Comparison of ENCODE assay signal across 8 cellular contexts in the genomic region with DNA sequence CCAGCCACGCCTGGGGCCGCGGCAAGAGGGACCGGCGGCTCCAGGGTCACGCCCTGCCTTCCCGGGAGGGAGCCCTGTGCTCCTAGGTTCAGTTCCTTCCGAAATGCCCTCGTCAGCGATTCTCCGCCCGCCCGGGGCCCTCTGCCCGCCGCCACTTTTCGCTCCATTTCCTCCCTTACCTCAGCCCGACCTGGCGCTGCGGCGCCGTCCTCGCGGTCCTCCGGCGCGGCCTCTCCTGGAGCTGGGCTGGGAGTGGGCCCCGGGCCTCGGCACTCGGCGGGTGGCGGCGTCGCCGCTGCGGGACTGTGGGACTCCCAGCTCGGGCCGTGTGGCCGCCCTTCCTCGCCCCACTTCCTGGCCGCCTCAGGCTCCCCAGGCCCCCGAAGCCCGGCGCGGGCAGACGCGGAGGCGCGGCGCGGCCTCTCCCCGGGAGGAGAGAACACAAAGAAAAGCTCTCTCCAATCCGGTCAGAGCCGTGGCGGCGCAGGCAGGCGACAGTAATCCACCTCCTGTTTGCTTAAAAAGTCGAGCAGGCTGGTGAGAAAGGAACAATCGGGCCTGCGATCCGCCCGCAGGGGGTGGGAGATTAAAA. TPM values are rescaled to one million over a fixed set of nuclear protein-coding genes. Genes with fewer than 3 reads are reported as not detected.
DNase-seq lines count a peak whose midpoint lies in the region; ATAC-seq, FAIRE-seq and TF ChIP-seq lines count a peak whose summit lies in the region.

No MANE protein-coding gene starts in this region.

- peaks cover 52% of the 10 kb centered on the region for H3K27me3 Mint-ChIP-seq in CD8-positive, alpha-beta T cell (ENCODE audit: low read depth)

- H3K4me1 Mint-ChIP-seq in CD8-positive, alpha-beta T cell (ENCODE audit: low read depth) = peaks cover 32% of the 10 kb centered on the region

- H3K36me3 ChIP-seq in CD8-positive, alpha-beta T cell (ENCODE audit: insufficient read depth, low read length) = no peaks in the 10 kb centered on the region
- H3K36me3 ChIP-seq in endothelial cell of umbilical vein (ENCODE audit: control insufficient read depth in 2 of 2, extremely low read depth in 1 of 2, insufficient read depth in 2 of 2, low read length in 2 of 2) = no peaks in the 10 kb centered on the region

- CTCF ChIA-PET in CD8-positive, alpha-beta T cell (lab: Charles Lee) = interaction anchor here (1.0 to 1.4 kb wide), 2 partner anchors 15 to 88 kb away, joined by 3 to 5 read pairs; no protein-coding TSS in a partner anchor
- CTCF ChIA-PET in endothelial cell of umbilical vein (lab: Charles Lee) = interaction anchor here (0.8 to 7.3 kb wide), 12 partner anchors 12 to 142 kb away, joined by 3 to 58 read pairs (median 4); no protein-coding TSS in a partner anchor

- ATAC-seq in CD8-positive, alpha-beta T cell = peak; percentile 22
- no peak for ATAC-seq in GM21825 (IDR thresholded peaks at IDR 0.05; ENCODE audit: unreplicated experiment)

- H2AFZ ChIP-seq in endothelial cell of umbilical vein (ENCODE audit: low read depth, low read length) = peak overlapping the region; percentile 53

- H3K27ac ChIP-seq in CD8-positive, alpha-beta T cell (ENCODE audit: low read depth, low read length) = no peak overlapping the region
- peak overlapping the region; percentile 85 for H3K27ac ChIP-seq in endothelial cell of umbilical vein (ENCODE audit: insufficient read depth, low read depth, low read length)

- H3K4me3 ChIP-seq in CD8-positive, alpha-beta T cell (ENCODE audit: low read depth, low read length) = no peak overlapping the region
- H3K4me3 ChIP-seq in endothelial cell of umbilical vein (replicated peaks in 1 of 3; ENCODE audit: insufficient read depth in 1 of 3, low read depth in 1 of 3, low read length in 3 of 3) = peak overlapping the region; percentile 60 to 77 (median 76)

- peaks cover 60% of the 10 kb centered on the region for H3K4me1 ChIP-seq in CD8-positive, alpha-beta T cell (ENCODE audit: insufficient read depth, low read length)
- peaks cover 43% of the 10 kb centered on the region for H3K4me1 ChIP-seq in endothelial cell of umbilical vein (ENCODE audit: control insufficient read depth, extremely low read depth, insufficient read depth, low read length)

- peak overlapping the region; percentile 81 for H3K9ac ChIP-seq in endothelial cell of umbilical vein (replicated peaks; ENCODE audit: extremely low read depth, insufficient read depth, low read length)

- H3K4me2 ChIP-seq in endothelial cell of umbilical vein (ENCODE audit: insufficient read depth, low read length) = peak overlapping the region; percentile 91

- H3K9me3 ChIP-seq in CD8-positive, alpha-beta T cell (ENCODE audit: low read length) = no peaks in the 10 kb centered on the region
- H3K9me3 ChIP-seq in endothelial cell of umbilical vein (replicated peaks; ENCODE audit: control insufficient read depth, insufficient read depth, low read length) = no peaks in the 10 kb centered on the region

- H3K27me3 ChIP-seq in CD8-positive, alpha-beta T cell (ENCODE audit: insufficient read depth, low read length) = peaks cover 84% of the 10 kb centered on the region
- no peaks in the 10 kb centered on the region for H3K27me3 ChIP-seq in endothelial cell of umbilical vein (ENCODE audit: control insufficient read depth in 2 of 2, insufficient read depth in 2 of 2, low read length in 2 of 2)

- no peaks in the 10 kb centered on the region for H3K9me1 ChIP-seq in endothelial cell of umbilical vein (replicated peaks; ENCODE audit: control insufficient read depth, extremely low read depth, insufficient read depth, low read length)

- intact Hi-C loops in CD8-positive, alpha-beta T cell (cut with DNase I, micrococcal nuclease) = loop anchor here (5.0 to 10.0 kb wide), 4 partner anchors 85 to 1585 kb away; partner anchors contain the start of gene ACTG1 (in 2 of the 2)
- intact Hi-C loops in endothelial cell of umbilical vein (cut with micrococcal nuclease) = no loop called here

- H4K20me1 ChIP-seq in endothelial cell of umbilical vein (replicated peaks; ENCODE audit: control insufficient read depth, extremely low read depth, insufficient read depth, low read length) = no peaks in the 10 kb centered on the region

- H3K36me3 Mint-ChIP-seq in CD8-positive, alpha-beta T cell = peaks cover 2% of the 10 kb centered on the region

- no peak for TF ChIP-seq CTCF in CD8-positive, alpha-beta T cell (IDR thresholded peaks at IDR 0.05)
- no peak for TF ChIP-seq CTCF in endothelial cell of umbilical vein (IDR thresholded peaks at IDR 0.05; ENCODE audit: extremely low read depth in 1 of 2, insufficient read depth in 1 of 2, low read depth in 1 of 2, low read length in 2 of 2)

- TF ChIP-seq POLR2A in endothelial cell of umbilical vein (IDR thresholded peaks at IDR 0.05; ENCODE audit: low read depth, low read length) = no peak

- peaks cover 49% of the 10 kb centered on the region for H3K79me2 ChIP-seq in endothelial cell of umbilical vein (ENCODE audit: control insufficient read depth, insufficient read depth, low read length)

- BruUV-seq in endothelial cell of umbilical vein (replicated peaks; lab: Mats Ljungman, UMichigan) = no TSS peak

- dilution Hi-C loops in endothelial cell of umbilical vein (cut with MboI; ENCODE audit: extremely low pct_ligation_motif_present, low sequenced_read_pairs) = no loop called here

- FAIRE-seq in endothelial cell of umbilical vein (lab: Jason Lieb, UNC) = no peak

- H3K9me3 Mint-ChIP-seq in CD8-positive, alpha-beta T cell = no peaks in the 10 kb centered on the region

- H3K27ac Mint-ChIP-seq in CD8-positive, alpha-beta T cell = no peak overlapping the region

- peak in 5 of 7 experiments; percentile 13 to 65 (median 37) for DNase-seq in CD8-positive, alpha-beta T cell
- DNase-seq in Kasumi-1 (lab: John Stamatoyannopoulos, UW) = peak; percentile 43 to 73
- DNase-seq in UCSD-AML1 (lab: John Stamatoyannopoulos, UW; ENCODE audit: unreplicated experiment) = peak; percentile 69
- peak; percentile 44 for DNase-seq in endothelial cell of umbilical vein (ENCODE audit: low read depth, low spot score)
- DNase-seq in myocyte (ENCODE audit: low read depth) = peak; percentile 64
- DNase-seq in germinal center (ENCODE audit: low spot score) = no peak
- DNase-seq in activated CD4-positive, CD25-positive, alpha-beta regulatory T cell treated with anti-CD3 and anti-CD28 coated beads, Interleukin-2, amount 50 U/mL, for 72 hours = no peak

- POLR2A ChIA-PET in CD8-positive, alpha-beta T cell (lab: Charles Lee) = interaction anchor here (0.7 to 1.2 kb wide), 2 partner anchors 13 to 116 kb away, joined by 3 to 4 read pairs; partner anchors contain the start of gene ACTG1
- POLR2A ChIA-PET in endothelial cell of umbilical vein (lab: Charles Lee) = interaction anchor here (0.7 to 1.3 kb wide), 3 partner anchors 15 to 115 kb away, joined by 4 to 6 read pairs (median 5); partner anchors contain the start of gene ACTG1

- H3K4me3 Mint-ChIP-seq in CD8-positive, alpha-beta T cell = peak overlapping the region; percentile 42

TF ChIP-seq in endothelial cell of umbilical vein, 7 proteins besides CTCF, POLR2A, EP300 and RAD21:
- no peak for TF ChIP-seq POLR2AphosphoS5 (IDR thresholded peaks at IDR 0.05; ENCODE audit: insufficient read depth, low read depth, low read length)
- no peak for TF ChIP-seq MAX (IDR thresholded peaks at IDR 0.05; ENCODE audit: insufficient read depth, insufficient read length)
- TF ChIP-seq EZH2 (IDR thresholded peaks at IDR 0.05; ENCODE audit: borderline replicate concordance, low read depth, low read length, severe bottlenecking) = no peak
- no peak for TF ChIP-seq MYC (IDR thresholded peaks at IDR 0.05; ENCODE audit: low read depth, low read length)
- no peak for TF ChIP-seq JUN (IDR thresholded peaks at IDR 0.05; ENCODE audit: borderline replicate concordance, insufficient read depth, insufficient read length, low read depth)
- TF ChIP-seq GATA2 (IDR thresholded peaks at IDR 0.05; ENCODE audit: insufficient read depth, insufficient read length, low read depth, low read length) = no peak
- no peak for TF ChIP-seq FOS (IDR thresholded peaks at IDR 0.05; ENCODE audit: borderline replicate concordance, insufficient read depth, low read length)
TF ChIP-seq in endothelial cell of umbilical vein: peak in this region for 0.

RNA-seq across cellular contexts. Expression of gene BAHCC1, which starts 1.6 kb away (rescaled TPM):
- total RNA-seq in CD8-positive, alpha-beta T cell = under 1 TPM; 0.08 to 0.24 TPM
- total RNA-seq in endothelial cell of umbilical vein (10.3 and 11.6 TPM in 2 replicates), myocyte (5.5 and 5.7 TPM in 2 replicates)
- 4.7 and 7.1 TPM in 2 replicates for polyA plus RNA-seq in endothelial cell of umbilical vein
- polyA plus RNA-seq in endothelial cell of umbilical vein (2011; cell fraction: cytosol; rRNA removed) = 3.4 and 5.1 TPM in 2 replicates
- 15.2 and 19.3 TPM in 2 replicates for polyA plus RNA-seq in endothelial cell of umbilical vein (2011; cell fraction: nucleus; rRNA removed)
- polyA plus RNA-seq in endothelial cell of umbilical vein (2012) = 3.5 and 3.7 TPM in 2 replicates
- polyA minus RNA-seq in endothelial cell of umbilical vein = 7.4 and 14.0 TPM in 2 replicates
- 8.7 TPM for polyA minus RNA-seq in endothelial cell of umbilical vein (2011; cell fraction: cytosol; rRNA and poly(A)+ RNA removed)
- 3.3 and 10.0 TPM in 2 replicates for polyA minus RNA-seq in endothelial cell of umbilical vein (2011; cell fraction: nucleus; rRNA and poly(A)+ RNA removed)
- polyA plus RNA-seq in myocyte (2012) = 7.3 TPM

Comparison
In these comparisons a context has a peak if more than half of its experiments do, and no peak if none do; other contexts are left out.
1. DNase-seq: peak in CD8-positive, alpha-beta T cell (5 of 7), Kasumi-1 (2 of 2), UCSD-AML1 (single experiment), endothelial cell of umbilical vein (single experiment) and myocyte (single experiment); none in germinal center (single experiment) and activated CD4-positive, CD25-positive, alpha-beta regulatory T cell treated with anti-CD3 and anti-CD28 coated beads, Interleukin-2, amount 50 U/mL, for 72 hours (single experiment).